Comparison of ENCODE assay signal across 8 cellular contexts in genomic region chr4:184649026-184649970, GRCh38. TPM values are rescaled to one million over a fixed set of nuclear protein-coding genes. Genes with fewer than 3 reads are reported as not detected.
DNase-seq lines count a peak whose midpoint lies in the region; ATAC-seq, FAIRE-seq and TF ChIP-seq lines count a peak whose summit lies in the region.

Gene CASP3 (minus strand): TSS chr4:184649447. CDS start chr4:184638453, 10,994 bp downstream.
Gene PRIMPOL (plus strand): TSS chr4:184649738. CDS start chr4:184657141, 7,403 bp downstream.

- no peaks in the 10 kb centered on the region for H3K27me3 ChIP-seq in Caco-2 (replicated peaks; ENCODE audit: control insufficient read depth, insufficient read depth, low read length)
- no peaks in the 10 kb centered on the region for H3K27me3 ChIP-seq in effector memory CD4-positive, alpha-beta T cell (replicated peaks; ENCODE audit: control insufficient read depth, insufficient read depth, low read length, poor library complexity, severe bottlenecking)

- ATAC-seq in GM21381 (IDR thresholded peaks at IDR 0.05; ENCODE audit: unreplicated experiment) = peak; percentile 86

- TF ChIP-seq CTCF in Caco-2 (IDR thresholded peaks at IDR 0.05; ENCODE audit: insufficient read depth in 1 of 2, low read depth in 1 of 2, low read length in 1 of 2, severe bottlenecking in 1 of 2, unreplicated experiment in 1 of 2) = peak in 1 of 2 experiments; percentile 26

- BruUV-seq in Caco-2 (replicated peaks; lab: Mats Ljungman, UMichigan) = no TSS peak

- DNase-seq in Caco-2 (peak; percentile 95 to 97), HTR-8/SVneo (ENCODE audit: insufficient read length, low spot score) (peak; percentile 85), NOMO-1 treated with DMSO at 0.1 percent for 48 hours (lab: John Stamatoyannopoulos, UW; ENCODE audit: unreplicated experiment) (peak; percentile 98), mesenteric fat pad (ENCODE audit: low spot score) (peak; percentile 99)
- peak; percentile 89 to 90 for DNase-seq in activated CD8-positive, alpha-beta memory T cell treated with anti-CD3 and anti-CD28 coated beads for 4 hours (ENCODE audit: low read depth in 2 of 2)
- DNase-seq in effector memory CD4-positive, alpha-beta T cell = peak; percentile 92 to 95 (median 93)
- peak; percentile 88 for DNase-seq in stimulated activated CD8-positive, alpha-beta memory T cell treated with anti-CD3 and anti-CD28 coated beads, Interleukin-15, amount 100 ng/mL, for 1 hour (ENCODE audit: low read depth)

- peak within 1 kb of the TSS; percentile 87 for H3K27ac ChIP-seq in effector memory CD4-positive, alpha-beta T cell (ENCODE audit: insufficient read depth, low read length, poor library complexity, severe bottlenecking)

- H3K9me3 ChIP-seq in Caco-2 = no peaks in the 10 kb centered on the region
- no peaks in the 10 kb centered on the region for H3K9me3 ChIP-seq in effector memory CD4-positive, alpha-beta T cell (ENCODE audit: control insufficient read depth, low read length)

- H3K36me3 Mint-ChIP-seq in Caco-2 (ENCODE audit: insufficient read depth, unreplicated experiment) = peaks cover 9% of the 10 kb centered on the region

- H3K4me3 ChIP-seq in Caco-2 (ENCODE audit: low read depth, low read length) = peak within 1 kb of the TSS; percentile 63
- peak within 1 kb of the TSS; percentile 86 for H3K4me3 ChIP-seq in effector memory CD4-positive, alpha-beta T cell (ENCODE audit: insufficient read depth, low read depth, low read length, poor library complexity, severe bottlenecking)

- FAIRE-seq in HTR-8/SVneo (lab: Jason Lieb, UNC) = peak; percentile 89

- H3K27me3 Mint-ChIP-seq in Caco-2 (ENCODE audit: insufficient read depth, unreplicated experiment) = no peaks in the 10 kb centered on the region

- CTCF ChIA-PET in Caco-2 (lab: Charles Lee) = interaction anchor here (0.5 to 1.6 kb wide), 17 partner anchors 13 to 776 kb away, joined by 3 to 11 read pairs (median 3); partner anchors contain the start of gene CENPU

- H3K36me3 ChIP-seq in Caco-2 (ENCODE audit: control insufficient read depth, insufficient read depth, low read length) = no peaks in the 10 kb centered on the region
- peaks cover 5% of the 10 kb centered on the region for H3K36me3 ChIP-seq in effector memory CD4-positive, alpha-beta T cell (ENCODE audit: control insufficient read depth, insufficient read depth, low read length)

- H3K27ac Mint-ChIP-seq in Caco-2 (ENCODE audit: unreplicated experiment) = peak within 1 kb of the TSS; percentile 78

- intact Hi-C loops in Caco-2 (cut with micrococcal nuclease; ENCODE audit: unreplicated experiment) = loop anchor here (2.0 to 10.0 kb wide), 5 partner anchors 83 to 384 kb away; partner anchors contain the start of genes CENPU and IRF2

- H3K9me3 Mint-ChIP-seq in Caco-2 (ENCODE audit: unreplicated experiment) = no peaks in the 10 kb centered on the region

- H3K4me1 Mint-ChIP-seq in Caco-2 (ENCODE audit: low read depth, unreplicated experiment) = peaks cover 14% of the 10 kb centered on the region

- peaks cover 10% of the 10 kb centered on the region for H3K4me1 ChIP-seq in Caco-2
- H3K4me1 ChIP-seq in effector memory CD4-positive, alpha-beta T cell (ENCODE audit: control insufficient read depth, insufficient read depth, low read length, poor library complexity, severe bottlenecking) = peaks cover 13% of the 10 kb centered on the region

- H3K4me3 Mint-ChIP-seq in Caco-2 (ENCODE audit: unreplicated experiment) = peak within 1 kb of the TSS; percentile 88

- POLR2A ChIA-PET in Caco-2 (lab: Charles Lee) = interaction anchor here (0.6 to 2.7 kb wide), 19 partner anchors 9 to 1367 kb away, joined by 3 to 17 read pairs (median 5); partner anchors contain the start of gene CENPU

RNA-seq across cellular contexts. Expression of gene CASP3, which starts in this region (rescaled TPM):
- total RNA-seq in Caco-2 (2022) (34.1 and 34.5 TPM in 2 replicates), mesenteric fat pad (19.7 TPM)

RNA-seq across cellular contexts. Expression of gene PRIMPOL, which starts in this region (rescaled TPM):
- total RNA-seq in Caco-2 (2022) (7.5 and 7.9 TPM in 2 replicates), mesenteric fat pad (9.8 TPM)

Comparison
In these comparisons a context has a peak if more than half of its experiments do, and no peak if none do; other contexts are left out.
1. Peak in every context shown above with its lines: DNase-seq, ATAC-seq, H3K4me3 ChIP-seq and H3K27ac ChIP-seq.